In genomic region chr20:13687827-13688226, GRCh38 we compare ENCODE assay signal across 25 cellular contexts.
"Had no signal": no experiment of that assay in that cellular context is flagged by ENCODE, and none has a peak within 500 bp of the region (broad histone marks: within the 10 kb centered on the region; RNA-seq: fewer than 3 reads in every experiment).

No MANE protein-coding gene starts in this region.

- ATAC-seq: activated CD8-positive, alpha-beta memory T cell treated with anti-CD3 and anti-CD28 coated beads, Interleukin-2, amount 10 ng/mL, durations not matched to agents 7 days and 5 days; activated naive CD4-positive, alpha-beta T cell treated with anti-CD3 and anti-CD28 coated beads, Interleukin-2, amount 50 U/mL, for 72 hours; activated naive CD8-positive, alpha-beta T cell treated with anti-CD3 and anti-CD28 coated beads, Interleukin-2, amount 50 U/mL, for 24 hours had no signal

- H3K4me1 ChIP-seq: breast epithelium, Peyer's patch, SJSA1 had no signal

- H3K27me3 ChIP-seq: breast epithelium, Peyer's patch, SJSA1 had no signal

- H3K27ac ChIP-seq: breast epithelium, Peyer's patch, RWPE1, SJSA1 had no signal

- DNase-seq: activated B cell treated with CpG ODN at 0.5 μM for 24 hours; activated CD4-positive, alpha-beta T cell treated with anti-CD3 and anti-CD28 coated beads for 1 hour; activated CD4-positive, alpha-beta T cell treated with anti-CD3 and anti-CD28 coated beads, Interleukin-2, amount 10 ng/mL, durations not matched to agents 24 days and 14 days; activated CD4-positive, alpha-beta T cell treated with anti-CD3 and anti-CD28 coated beads, Interleukin-2, amount 50 U/mL, for 48 hours; activated CD8-positive, alpha-beta memory T cell treated with anti-CD3 and anti-CD28 coated beads, Interleukin-2, amount 10 ng/mL, durations not matched to agents 7 days and 5 days; activated effector memory CD4-positive, alpha-beta T cell treated with Interleukin-2 at 50 U/mL for 16 hours; activated naive CD4-positive, alpha-beta T cell; activated naive CD8-positive, alpha-beta T cell treated with anti-CD3 and anti-CD28 coated beads, Interleukin-2, amount 50 U/mL, for 24 hours; activated T-cell treated with anti-CD3 and anti-CD28 coated beads, Interleukin-2, amount 50 U/mL, for 24 hours; caudate nucleus; KG1; NCI-H1048; NCI-H146; NCI-H187 treated with DMSO at 0.1 percent for 48 hours; NCI-H2081 treated with DMSO at 0.1 percent for 48 hours; NCI-H2171; NCI-H2227 treated with DMSO at 0.1 percent for 48 hours; NCI-H446 treated with DMSO at 0.1 percent for 48 hours; NCI-H524 treated with DMSO at 0.1 percent for 48 hours; Peyer's patch; Right ventricle myocardium superior had no signal

- H3K9me3 ChIP-seq: breast epithelium, Peyer's patch, SJSA1 had no signal

- H3K4me3 ChIP-seq: breast epithelium, Peyer's patch, SJSA1 had no signal

- H3K36me3 ChIP-seq: breast epithelium, Peyer's patch, SJSA1 had no signal
